In genomic region chr2:216017365-216017764, GRCh38 we compare ENCODE assay signal across 8 cellular contexts. TPM values are rescaled to one million over a fixed set of nuclear protein-coding genes. Genes with fewer than 3 reads are reported as not detected.
DNase-seq lines count a peak whose midpoint lies in the region; ATAC-seq and TF ChIP-seq lines count a peak whose summit lies in the region.

No MANE protein-coding gene starts in this region.

- no peaks in the 10 kb centered on the region for H3K36me3 ChIP-seq in mesenchymal stem cell (ENCODE audit: control insufficient read depth in 1 of 2, insufficient read depth in 2 of 2, low read depth in 1 of 2, low read length in 2 of 2)
- H3K36me3 ChIP-seq in mesendoderm (ENCODE audit: control insufficient read depth, insufficient read depth, low read length): no peaks in the 10 kb centered on the region

- H3K9me3 ChIP-seq in mesenchymal stem cell (ENCODE audit: control insufficient read depth, low read length): no peaks in the 10 kb centered on the region

- peak; percentile 27 for DNase-seq in SW480 (ENCODE audit: low spot score)
- peak; percentile 40 for DNase-seq in mesenchymal stem cell
- DNase-seq in NCI-H2107 treated with DMSO at 0.1 percent for 48 hours (lab: John Stamatoyannopoulos, UW; ENCODE audit: unreplicated experiment): no peak
- DNase-seq in NCI-H510A treated with DMSO at 0.1 percent for 48 hours (lab: John Stamatoyannopoulos, UW): no peak
- DNase-seq in mesendoderm: no peak

- H2BK120ac ChIP-seq in mesenchymal stem cell (ENCODE audit: low read depth, low read length) (no peak overlapping the region), mesendoderm (ENCODE audit: low read depth, low read length) (no peak overlapping the region)

- no peak overlapping the region for H3K4ac ChIP-seq in mesenchymal stem cell (ENCODE audit: low read depth in 1 of 2, low read length in 2 of 2)
- no peak overlapping the region for H3K4ac ChIP-seq in mesendoderm (ENCODE audit: low read depth, low read length)

- H4K8ac ChIP-seq in mesenchymal stem cell (ENCODE audit: low read length) (peak overlapping the region; percentile 37), mesendoderm (ENCODE audit: low read depth, low read length) (no peak overlapping the region)

- peaks cover 2% of the 10 kb centered on the region for H3K79me2 ChIP-seq in mesendoderm (ENCODE audit: control insufficient read depth, insufficient read depth, low read length)

- no peak overlapping the region for H3K9ac ChIP-seq in mesenchymal stem cell (ENCODE audit: low read length)
- no peak overlapping the region for H3K9ac ChIP-seq in mesendoderm (ENCODE audit: low read length)

- H3K56ac ChIP-seq in mesendoderm (ENCODE audit: low read length): no peak overlapping the region

- H3K18ac ChIP-seq in mesenchymal stem cell (ENCODE audit: low read depth in 1 of 2, low read length in 2 of 2): no peak overlapping the region
- H3K18ac ChIP-seq in mesendoderm (ENCODE audit: low read length): no peak overlapping the region

- H4K91ac ChIP-seq in mesenchymal stem cell (ENCODE audit: low read length): no peak overlapping the region

- H2AFZ ChIP-seq in mesenchymal stem cell (ENCODE audit: low read depth, low read length): no peak overlapping the region

- TF ChIP-seq POLR2A in GM18505 (IDR thresholded peaks at IDR 0.05; ENCODE audit: borderline replicate concordance, extremely low read depth, insufficient read depth, insufficient read length): no peak

- no peak overlapping the region for H3K14ac ChIP-seq in mesenchymal stem cell (ENCODE audit: low read length in 2 of 2)

- no peak overlapping the region for H2BK12ac ChIP-seq in mesenchymal stem cell (ENCODE audit: low read length in 2 of 2)

- no peak overlapping the region for H4K5ac ChIP-seq in mesendoderm (ENCODE audit: low read length)

- ATAC-seq in GM18505 (IDR thresholded peaks at IDR 0.05; ENCODE audit: unreplicated experiment): peak; percentile 35
- peak; percentile 25 for ATAC-seq in HG02678 (IDR thresholded peaks at IDR 0.05; ENCODE audit: unreplicated experiment)
- no peak for ATAC-seq in GM18498 (IDR thresholded peaks at IDR 0.05; ENCODE audit: unreplicated experiment)

- H2BK5ac ChIP-seq in mesenchymal stem cell (ENCODE audit: low read depth, low read length, poor library complexity, severe bottlenecking): no peak overlapping the region
- H2BK5ac ChIP-seq in mesendoderm (ENCODE audit: low read length): no peak overlapping the region

- H3K27ac ChIP-seq in mesenchymal stem cell (ENCODE audit: low read length, poor library complexity, severe bottlenecking): no peak overlapping the region
- no peak overlapping the region for H3K27ac ChIP-seq in mesendoderm (ENCODE audit: low read depth, low read length)

- peaks cover 4% of the 10 kb centered on the region for H3K4me1 ChIP-seq in mesenchymal stem cell (ENCODE audit: control insufficient read depth, insufficient read depth, low read depth, low read length)
- H3K4me1 ChIP-seq in mesendoderm (ENCODE audit: control insufficient read depth, low read depth, low read length): no peaks in the 10 kb centered on the region

- H3K23ac ChIP-seq in mesenchymal stem cell (ENCODE audit: low read length in 2 of 2) (no peak overlapping the region), mesendoderm (ENCODE audit: low read length) (no peak overlapping the region)

- H3K79me1 ChIP-seq in mesenchymal stem cell (replicated peaks; ENCODE audit: low read length, poor library complexity, severe bottlenecking) (no peaks in the 10 kb centered on the region), mesendoderm (ENCODE audit: low read length) (no peaks in the 10 kb centered on the region)

- H3K27me3 ChIP-seq in mesenchymal stem cell (ENCODE audit: control insufficient read depth in 1 of 2, insufficient read depth in 1 of 2, low read length in 2 of 2) (no peaks in the 10 kb centered on the region), mesendoderm (ENCODE audit: insufficient read depth, low read length, poor library complexity) (no peaks in the 10 kb centered on the region)

- WGBS in mesenchymal stem cell: 78% methylated on average over 4 of the region's 4 CpGs
- WGBS in mesendoderm (ENCODE audit: extremely low coverage, insufficient coverage, low lambda C conversion rate): no CpG with 5 or more reads among the region's 4 CpGs

- H3K4me2 ChIP-seq in mesenchymal stem cell (ENCODE audit: low read length, poor library complexity, severe bottlenecking) (no peak overlapping the region), mesendoderm (ENCODE audit: low read length) (no peak overlapping the region)

- H2AK5ac ChIP-seq in mesenchymal stem cell (ENCODE audit: low read length, severe bottlenecking): no peak overlapping the region
- H2AK5ac ChIP-seq in mesendoderm (ENCODE audit: low read length): no peak overlapping the region

- H3K4me3 ChIP-seq in mesenchymal stem cell (ENCODE audit: insufficient read depth in 1 of 2, low read depth in 1 of 2, low read length in 2 of 2) (no peak overlapping the region), mesendoderm (ENCODE audit: low read length) (no peak overlapping the region)

- H2BK15ac ChIP-seq in mesenchymal stem cell (ENCODE audit: low read depth, poor library complexity, severe bottlenecking) (no peak overlapping the region), mesendoderm (replicated peaks; ENCODE audit: low read depth) (no peak overlapping the region)

RNA-seq across cellular contexts. Expression of gene MREG, which starts 4.0 kb away (rescaled TPM):
- polyA plus RNA-seq in mesenchymal stem cell (2013, experiment 1 of 2): 1.2 TPM
- 1.3 TPM for polyA plus RNA-seq in mesenchymal stem cell (2013, experiment 2 of 2)
- polyA plus RNA-seq in mesendoderm (2013, experiment 1 of 2): 17.2 TPM
- polyA plus RNA-seq in mesendoderm (2013, experiment 2 of 2): 17.8 TPM

Comparison
In these comparisons a context has a peak if more than half of its experiments do, and no peak if none do; other contexts are left out.
1. DNase-seq: peak in SW480 (single experiment) and mesenchymal stem cell (single experiment); none in NCI-H2107 treated with DMSO at 0.1 percent for 48 hours (single experiment), NCI-H510A treated with DMSO at 0.1 percent for 48 hours (single experiment) and mesendoderm (single experiment).